ENCODE assay signal across 9 cellular contexts in genomic region chr6:156752666-156753301, GRCh38. TPM values are rescaled to one million over a fixed set of nuclear protein-coding genes. Genes with fewer than 3 reads are reported as not detected.
DNase-seq lines count a peak whose midpoint lies in the region; ATAC-seq and TF ChIP-seq lines count a peak whose summit lies in the region.
"Had no signal": no experiment of that assay in that cellular context is flagged by ENCODE, and none has a peak within 500 bp of the region (broad histone marks: within the 10 kb centered on the region; RNA-seq: fewer than 3 reads in every experiment).

No MANE protein-coding gene starts in this region.

- peak; percentile 45 for TF ChIP-seq CTCF in fibroblast of villous mesenchyme (IDR thresholded peaks at IDR 0.05; ENCODE audit: insufficient read depth, low read depth, low read length)

- no peak overlapping the region for H4K8ac ChIP-seq in neuronal stem cell (ENCODE audit: low read depth, low read length)

- H4K91ac ChIP-seq in neuronal stem cell (ENCODE audit: low read depth, low read length, poor library complexity): no peak overlapping the region

- no peak overlapping the region for H3K4ac ChIP-seq in neuronal stem cell (ENCODE audit: low read length)

- H3K9ac ChIP-seq in Karpas-422 (ENCODE audit: low read length) (no peak overlapping the region), neuronal stem cell (ENCODE audit: low read depth, low read length, poor library complexity) (no peak overlapping the region)

- no peak overlapping the region for H2BK15ac ChIP-seq in neuronal stem cell (ENCODE audit: low read length)

- DNase-seq in ACHN (peak; percentile 11), fibroblast of villous mesenchyme (ENCODE audit: low read depth) (no peak), NCI-H1105 treated with DMSO at 0.1 percent for 48 hours (lab: John Stamatoyannopoulos, UW) (no peak), Karpas-422 (no peak), neuronal stem cell (ENCODE audit: low spot score) (no peak), AG08396 (ENCODE audit: low spot score) (no peak)
- DNase-seq: DND-41 had no signal

- H2BK5ac ChIP-seq in neuronal stem cell (ENCODE audit: low read length): no peak overlapping the region

- H4K20me1 ChIP-seq in Karpas-422 (ENCODE audit: insufficient read depth, low read depth, low read length): no peaks in the 10 kb centered on the region

- H3K9me3 ChIP-seq in Karpas-422 (ENCODE audit: low read length) (no peaks in the 10 kb centered on the region), neuronal stem cell (replicated peaks in 1 of 2; ENCODE audit: control insufficient read depth in 2 of 2, insufficient read depth in 1 of 2, low read depth in 1 of 2, low read length in 2 of 2) (no peaks in the 10 kb centered on the region)

- H2AFZ ChIP-seq in Karpas-422 (ENCODE audit: low read length) (no peak overlapping the region; the same call in 1 of the 2 replicates), neuronal stem cell (ENCODE audit: low read length) (no peak overlapping the region)

- no peak overlapping the region for H2BK120ac ChIP-seq in neuronal stem cell (ENCODE audit: low read depth, low read length)

- no peaks in the 10 kb centered on the region for H3K79me1 ChIP-seq in neuronal stem cell (ENCODE audit: low read depth, low read length)

- H3K27me3 ChIP-seq in Karpas-422 (ENCODE audit: low read length): no peaks in the 10 kb centered on the region
- peaks cover 0 to 6% (median 0%) of the 10 kb centered on the region in 3 experiments for H3K27me3 ChIP-seq in neuronal stem cell (ENCODE audit: control insufficient read depth in 3 of 3, insufficient read depth in 3 of 3, low read depth in 1 of 3, low read length in 3 of 3)

- H3K4me2 ChIP-seq in Karpas-422 (ENCODE audit: low read depth, low read length, poor library complexity, severe bottlenecking): no peak overlapping the region
- no peak overlapping the region for H3K4me2 ChIP-seq in neuronal stem cell (ENCODE audit: insufficient read depth, low read length, poor library complexity, severe bottlenecking)

- no peak overlapping the region for H3K27ac ChIP-seq in Karpas-422 (ENCODE audit: low read length)
- H3K27ac ChIP-seq in neuronal stem cell (replicated peaks; ENCODE audit: low read length): no peak overlapping the region

- H3K4me1 ChIP-seq in Karpas-422 (ENCODE audit: low read length) (peaks cover 20% of the 10 kb centered on the region), neuronal stem cell (ENCODE audit: control insufficient read depth in 2 of 2, insufficient read depth in 1 of 2, low read depth in 1 of 2, low read length in 2 of 2) (no peaks in the 10 kb centered on the region)

- H3K14ac ChIP-seq in neuronal stem cell (ENCODE audit: low read length): no peak overlapping the region

- in situ Hi-C loops in ACHN (cut with HindIII; ENCODE audit: low pct_ligation_motif_present, low pct_unique_long_range_greater_than_20kb, low sequenced_read_pairs): no loop called here

- H3K79me2 ChIP-seq in Karpas-422 (ENCODE audit: low read length): no peaks in the 10 kb centered on the region

- ATAC-seq in GM19438 (IDR thresholded peaks at IDR 0.05; ENCODE audit: low read depth, unreplicated experiment): peak; percentile 41
- peak; percentile 58 for ATAC-seq in HG03571 (IDR thresholded peaks at IDR 0.05; ENCODE audit: unreplicated experiment)

- H3K23ac ChIP-seq in neuronal stem cell (ENCODE audit: low read depth, low read length, poor library complexity): no peak overlapping the region

- H2AK5ac ChIP-seq in neuronal stem cell (ENCODE audit: low read depth, low read length): no peak overlapping the region

- no peak overlapping the region for H3K18ac ChIP-seq in neuronal stem cell (ENCODE audit: low read length)

- no CpG with 5 or more reads among the region's 10 CpGs for WGBS in neuronal stem cell (ENCODE audit: extremely low coverage in 2 of 2, insufficient read length in 2 of 2, insufficient replicate concordance in 1 of 2), 2 donors

- H3K4me3 ChIP-seq in fibroblast of villous mesenchyme (ENCODE audit: low read depth, low read length) (no peak overlapping the region), Karpas-422 (ENCODE audit: low read length) (no peak overlapping the region), neuronal stem cell (ENCODE audit: low read length in 2 of 2) (no peak overlapping the region)

- no peak overlapping the region for H2BK12ac ChIP-seq in neuronal stem cell (ENCODE audit: low read length)

- H3K36me3 ChIP-seq in Karpas-422 (ENCODE audit: insufficient read depth, low read length) (no peaks in the 10 kb centered on the region), neuronal stem cell (replicated peaks in 1 of 2; ENCODE audit: control insufficient read depth in 2 of 2, insufficient read depth in 2 of 2, low read length in 2 of 2) (no peaks in the 10 kb centered on the region)

- no peaks in the 10 kb centered on the region for H3K9me2 ChIP-seq in Karpas-422 (replicated peaks; ENCODE audit: insufficient read depth, low read length)

RNA-seq across cellular contexts. Expression of gene ARID1B, which starts 24.4 kb away (rescaled TPM):
- 38.7 and 41.0 TPM in 2 replicates for total RNA-seq in fibroblast of villous mesenchyme
- 104 and 174 TPM in 2 replicates for total RNA-seq in Karpas-422 (2014; rRNA removed; shearing (Covaris generic); ENCODE audit: low replicate concordance)
- polyA plus RNA-seq in neuronal stem cell (2013, experiment 1 of 2): 33.3 TPM
- polyA plus RNA-seq in neuronal stem cell (2013, experiment 2 of 2): 36.5 TPM
